In the genomic region with DNA sequence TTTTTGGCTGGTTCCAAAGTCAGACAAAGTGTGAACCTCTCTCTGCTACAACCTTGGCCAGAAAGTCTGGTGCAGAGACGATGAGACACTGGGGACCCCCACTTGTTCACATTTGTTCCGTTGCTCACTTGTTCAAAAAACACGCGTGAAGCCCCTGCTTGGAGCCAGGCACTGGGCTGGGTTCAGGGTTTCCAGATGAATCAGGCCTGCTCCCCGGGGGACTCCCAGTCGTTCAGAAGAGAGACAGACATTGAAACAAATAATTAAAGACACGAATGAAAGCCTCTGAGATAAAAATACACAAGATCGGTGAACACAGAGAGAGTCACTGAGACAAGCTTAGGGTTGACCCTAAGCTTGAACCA, we compare ENCODE assay signal across 11 cellular contexts.
A peak's percentile ranks its signal among the peaks of the same experiment; 100 is the strongest.
DNase-seq lines count a peak whose midpoint lies in the region; ATAC-seq, FAIRE-seq and TF ChIP-seq lines count a peak whose summit lies in the region.
"Had no signal": no experiment of that assay in that cellular context is flagged by ENCODE, and none has a peak within 500 bp of the region (broad histone marks: within the 10 kb centered on the region; RNA-seq: fewer than 3 reads in every experiment).

No MANE protein-coding gene starts in this region.

- peak; percentile 45 to 61 for DNase-seq in activated CD4-positive, alpha-beta T cell treated with anti-CD3 and anti-CD28 coated beads for 4 hours
- DNase-seq in kidney (peak; percentile 35), pancreas (no peak), glutamatergic neuron (no peak), NCI-H2227 (lab: John Stamatoyannopoulos, UW; ENCODE audit: unreplicated experiment) (no peak), NCI-H748 treated with DMSO at 0.1 percent for 48 hours (lab: John Stamatoyannopoulos, UW) (no peak)
- DNase-seq: MV-4-11 had no signal

- H3K4me3 ChIP-seq in GM12875 (ENCODE audit: low read depth, low read length) = peak overlapping the region; percentile 38
- no peak overlapping the region for H3K4me3 ChIP-seq in kidney (ENCODE audit: low read length in 2 of 2)
- H3K4me3 ChIP-seq in pancreas = no peak overlapping the region
- H3K4me3 ChIP-seq: cardiac muscle cell, lung had no signal

- H3K27ac ChIP-seq in kidney (ENCODE audit: low read depth in 2 of 2, low read length in 2 of 2) (no peak overlapping the region), pancreas (no peak overlapping the region)
- H3K27ac ChIP-seq: cardiac muscle cell had no signal

- peaks cover 2% of the 10 kb centered on the region for H3K4me1 Mint-ChIP-seq in glutamatergic neuron (ENCODE audit: low read depth, unreplicated experiment)

- H3K36me3 Mint-ChIP-seq in glutamatergic neuron (ENCODE audit: unreplicated experiment) = no peaks in the 10 kb centered on the region

- 55 to 62% methylated on average over 8 of the region's 8 CpGs for WGBS in pancreas, 2 donors

- no peaks in the 10 kb centered on the region for H3K9me3 ChIP-seq in kidney (ENCODE audit: control insufficient read depth in 1 of 2, low read length in 2 of 2)
- H3K9me3 ChIP-seq in pancreas = no peaks in the 10 kb centered on the region

- H3K4me3 Mint-ChIP-seq in glutamatergic neuron (ENCODE audit: unreplicated experiment) = no peak overlapping the region

- H3K27me3 ChIP-seq in pancreas = no peaks in the 10 kb centered on the region
- H3K27me3 ChIP-seq: cardiac muscle cell had no signal

- H3K9ac ChIP-seq in kidney (ENCODE audit: low read length in 2 of 2) = no peak overlapping the region

- H3K9me3 Mint-ChIP-seq in glutamatergic neuron (ENCODE audit: unreplicated experiment) = no peaks in the 10 kb centered on the region

- ATAC-seq in HG02759 (IDR thresholded peaks at IDR 0.05; ENCODE audit: unreplicated experiment) = peak; percentile 22
- ATAC-seq in pancreas = no peak

- intact Hi-C loops in kidney (cut with DNase I) (no loop called here), pancreas (cut with DNase I) (no loop called here)

- H3K27ac Mint-ChIP-seq in glutamatergic neuron (ENCODE audit: unreplicated experiment) = no peak overlapping the region

- H3K4me1 ChIP-seq in kidney (ENCODE audit: control insufficient read depth in 1 of 2, insufficient read depth in 1 of 2, low read depth in 1 of 2, low read length in 2 of 2) (no peaks in the 10 kb centered on the region), pancreas (no peaks in the 10 kb centered on the region)

- no peak for TF ChIP-seq CTCF in GM12875 (IDR thresholded peaks at IDR 0.05; ENCODE audit: borderline replicate concordance, insufficient read depth, low read depth, low read length)
- TF ChIP-seq CTCF in kidney (IDR thresholded peaks at IDR 0.05; ENCODE audit: borderline replicate concordance, extremely low read depth, insufficient read depth) = no peak
- no peak for TF ChIP-seq CTCF in pancreas (IDR thresholded peaks at IDR 0.05)
- no peak for TF ChIP-seq CTCF in glutamatergic neuron (IDR thresholded peaks at IDR 0.05; ENCODE audit: partially characterized antibody, unreplicated experiment)

- no peaks in the 10 kb centered on the region for H3K36me3 ChIP-seq in kidney (ENCODE audit: control insufficient read depth in 1 of 2, insufficient read depth in 2 of 2, low read length in 2 of 2)
- H3K36me3 ChIP-seq in pancreas = no peaks in the 10 kb centered on the region
- H3K36me3 ChIP-seq: cardiac muscle cell had no signal

- H3K27me3 Mint-ChIP-seq in glutamatergic neuron (ENCODE audit: unreplicated experiment) = peaks cover 2% of the 10 kb centered on the region

- no peak for FAIRE-seq in kidney (lab: Jason Lieb, UNC)
- no peak for FAIRE-seq in pancreas (lab: Jason Lieb, UNC)

Comparison
In these comparisons a context has a peak if more than half of its experiments do, and no peak if none do; other contexts are left out.
1. DNase-seq: peak in activated CD4-positive, alpha-beta T cell treated with anti-CD3 and anti-CD28 coated beads for 4 hours (2 of 2) and kidney (single experiment); none in pancreas (0 of 6), glutamatergic neuron (single experiment), NCI-H2227 (single experiment) and NCI-H748 treated with DMSO at 0.1 percent for 48 hours (single experiment).